Comparison of ENCODE assay signal across 11 cellular contexts in the genomic region with DNA sequence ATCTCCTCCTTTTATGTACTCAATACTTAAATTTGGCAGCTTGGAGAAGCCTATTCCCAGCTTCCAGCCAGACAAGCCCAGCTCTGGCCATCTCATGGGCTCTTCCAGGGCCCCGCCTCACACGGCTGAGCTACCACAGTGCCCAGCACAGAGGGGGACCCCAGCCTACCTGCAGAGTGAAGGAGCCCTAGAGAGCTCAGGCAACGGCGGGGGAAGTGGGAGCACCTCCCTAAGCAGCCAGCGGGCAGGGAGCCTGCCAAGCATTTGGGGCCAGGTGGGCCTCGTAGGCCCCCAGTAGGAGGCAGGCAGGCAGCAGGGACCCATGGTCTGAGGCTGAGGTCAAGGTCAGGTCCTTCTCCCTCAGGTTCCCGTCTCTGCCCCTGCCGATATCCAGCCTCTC. TPM values are rescaled to one million over a fixed set of nuclear protein-coding genes. Genes with fewer than 3 reads are reported as not detected.
DNase-seq lines count a peak whose midpoint lies in the region; ATAC-seq and TF ChIP-seq lines count a peak whose summit lies in the region.
"Had no signal": no experiment of that assay in that cellular context is flagged by ENCODE, and none has a peak within 500 bp of the region (broad histone marks: within the 10 kb centered on the region; RNA-seq: fewer than 3 reads in every experiment).

No MANE protein-coding gene starts in this region.

- no peak overlapping the region for H3K27ac Mint-ChIP-seq in activated CD8-positive, alpha-beta T cell treated with anti-CD3 and anti-CD28 coated beads, Interleukin-2, amount 10 ng/mL, durations not matched to agents 7 days and 5 days
- H3K27ac Mint-ChIP-seq in immature natural killer cell, result no peak overlapping the region
- H3K27ac Mint-ChIP-seq in activated CD8-positive, alpha-beta memory T cell treated with anti-CD3 and anti-CD28 coated beads, Interleukin-2, amount 10 ng/mL, durations not matched to agents 7 days and 5 days, result no peak overlapping the region

- H3K27me3 ChIP-seq in SK-N-SH (ENCODE audit: insufficient read depth), result no peaks in the 10 kb centered on the region
- H3K27me3 ChIP-seq: MG63 had no signal

- no peaks in the 10 kb centered on the region for H3K9me3 Mint-ChIP-seq in activated CD8-positive, alpha-beta T cell treated with anti-CD3 and anti-CD28 coated beads, Interleukin-2, amount 10 ng/mL, durations not matched to agents 7 days and 5 days (ENCODE audit: insufficient read depth)
- H3K9me3 Mint-ChIP-seq in immature natural killer cell, result peaks cover 0 to under 1% (median 0%) of the 10 kb centered on the region in 6 donors
- H3K9me3 Mint-ChIP-seq in activated CD8-positive, alpha-beta memory T cell treated with anti-CD3 and anti-CD28 coated beads, Interleukin-2, amount 10 ng/mL, durations not matched to agents 7 days and 5 days (ENCODE audit: low read depth), result no peaks in the 10 kb centered on the region

- no peaks in the 10 kb centered on the region for H3K9me2 ChIP-seq in SK-N-SH

- no peaks in the 10 kb centered on the region for H3F3A ChIP-seq in SK-N-SH (replicated peaks; ENCODE audit: insufficient read depth)

- H4K20me1 ChIP-seq in SK-N-SH (ENCODE audit: insufficient read depth), result no peaks in the 10 kb centered on the region

- H3K79me2 ChIP-seq in SK-N-SH (ENCODE audit: insufficient read depth), result no peaks in the 10 kb centered on the region

- no peak for TF ChIP-seq RAD21 in SK-N-SH (IDR thresholded peaks at IDR 0.05; ENCODE audit: low read length)

- H3K36me3 ChIP-seq in SK-N-SH (replicated peaks in 1 of 2; ENCODE audit: control insufficient read depth in 1 of 2, insufficient read depth in 2 of 2, low read length in 1 of 2), result no peaks in the 10 kb centered on the region
- H3K36me3 ChIP-seq: colonic mucosa, MG63 had no signal

- POLR2A ChIA-PET in SK-N-SH (lab: Yijun Ruan, JAX), result interaction anchor here (1.1 to 1.6 kb wide), 2 partner anchors 16 to 26 kb away, joined by 6 to 8 read pairs; no protein-coding TSS in a partner anchor
- POLR2A ChIA-PET in activated CD8-positive, alpha-beta T cell treated with anti-CD3 and anti-CD28 coated beads, Interleukin-2, amount 10 ng/mL, durations not matched to agents 7 days and 5 days (lab: Charles Lee), result interaction anchor here (0.6 to 1.0 kb wide), 3 partner anchors 15 to 83 kb away, joined by 3 read pairs; no protein-coding TSS in a partner anchor

- H2AFZ ChIP-seq in SK-N-SH (ENCODE audit: low read depth), result peak overlapping the region; percentile 88; the same call in 1 of the 2 replicates

- CTCF ChIA-PET in SK-N-SH (lab: Yijun Ruan, JAX), result interaction anchor here (1.0 to 3.1 kb wide), 11 partner anchors 16 to 154 kb away, joined by 3 to 13 read pairs (median 4); no protein-coding TSS in a partner anchor
- CTCF ChIA-PET in activated CD8-positive, alpha-beta T cell treated with anti-CD3 and anti-CD28 coated beads, Interleukin-2, amount 10 ng/mL, durations not matched to agents 7 days and 5 days (lab: Charles Lee), result interaction anchor here (0.9 to 1.1 kb wide), 3 partner anchors 33 to 89 kb away, joined by 3 to 6 read pairs (median 3); no protein-coding TSS in a partner anchor
- CTCF ChIA-PET in activated CD8-positive, alpha-beta memory T cell treated with anti-CD3 and anti-CD28 coated beads, Interleukin-2, amount 10 ng/mL, durations not matched to agents 7 days and 5 days (lab: Charles Lee), result interaction anchor here (1.0 to 1.2 kb wide), 4 partner anchors 9 to 38 kb away, joined by 3 to 5 read pairs (median 4); no protein-coding TSS in a partner anchor

- WGBS in SK-N-SH (ENCODE audit: low lambda C conversion rate), result 93% methylated on average over 8 of the region's 8 CpGs

- H3K4me1 Mint-ChIP-seq in activated CD8-positive, alpha-beta T cell treated with anti-CD3 and anti-CD28 coated beads, Interleukin-2, amount 10 ng/mL, durations not matched to agents 7 days and 5 days (ENCODE audit: low read depth), result peaks cover 8% of the 10 kb centered on the region
- peaks cover 8 to 11% of the 10 kb centered on the region in 2 donors for H3K4me1 Mint-ChIP-seq in immature natural killer cell
- H3K4me1 Mint-ChIP-seq in activated CD8-positive, alpha-beta memory T cell treated with anti-CD3 and anti-CD28 coated beads, Interleukin-2, amount 10 ng/mL, durations not matched to agents 7 days and 5 days, result peaks cover 3% of the 10 kb centered on the region

- H3K9me3 ChIP-seq in SK-N-SH, result no peaks in the 10 kb centered on the region
- H3K9me3 ChIP-seq: colonic mucosa, MG63 had no signal

- H3K4me3 ChIP-seq in SK-N-SH (ENCODE audit: low read depth in 2 of 2, low read length in 1 of 2) (no peak overlapping the region), skeletal muscle cell (ENCODE audit: low read depth, low read length) (peak overlapping the region; percentile 47)
- H3K4me3 ChIP-seq: MG63 had no signal

- H3K4me3 Mint-ChIP-seq in activated CD8-positive, alpha-beta T cell treated with anti-CD3 and anti-CD28 coated beads, Interleukin-2, amount 10 ng/mL, durations not matched to agents 7 days and 5 days, result peak overlapping the region; percentile 66
- H3K4me3 Mint-ChIP-seq in immature natural killer cell, result peak overlapping the region; percentile 74 to 84 (median 81)
- no peak overlapping the region for H3K4me3 Mint-ChIP-seq in activated CD8-positive, alpha-beta memory T cell treated with anti-CD3 and anti-CD28 coated beads, Interleukin-2, amount 10 ng/mL, durations not matched to agents 7 days and 5 days

- H3K27me3 Mint-ChIP-seq in activated CD8-positive, alpha-beta T cell treated with anti-CD3 and anti-CD28 coated beads, Interleukin-2, amount 10 ng/mL, durations not matched to agents 7 days and 5 days (ENCODE audit: low read depth), result peaks cover 23% of the 10 kb centered on the region
- peaks cover 3 to 12% (median 6%) of the 10 kb centered on the region in 3 donors for H3K27me3 Mint-ChIP-seq in immature natural killer cell (ENCODE audit: low read depth in 3 of 3)
- peaks cover 20% of the 10 kb centered on the region for H3K27me3 Mint-ChIP-seq in activated CD8-positive, alpha-beta memory T cell treated with anti-CD3 and anti-CD28 coated beads, Interleukin-2, amount 10 ng/mL, durations not matched to agents 7 days and 5 days

- no peaks in the 10 kb centered on the region for H3K36me3 Mint-ChIP-seq in activated CD8-positive, alpha-beta T cell treated with anti-CD3 and anti-CD28 coated beads, Interleukin-2, amount 10 ng/mL, durations not matched to agents 7 days and 5 days (ENCODE audit: low read depth)
- no peaks in the 10 kb centered on the region for H3K36me3 Mint-ChIP-seq in immature natural killer cell
- no peaks in the 10 kb centered on the region for H3K36me3 Mint-ChIP-seq in activated CD8-positive, alpha-beta memory T cell treated with anti-CD3 and anti-CD28 coated beads, Interleukin-2, amount 10 ng/mL, durations not matched to agents 7 days and 5 days

- H3K4me2 ChIP-seq in SK-N-SH, result peak overlapping the region; percentile 75

- DNase-seq in SK-N-SH (no peak), immature natural killer cell (no peak), skeletal muscle cell (ENCODE audit: low read depth) (no peak), SK-N-DZ (ENCODE audit: low spot score) (no peak)
- no peak for DNase-seq in activated CD8-positive, alpha-beta T cell treated with anti-CD3 and anti-CD28 coated beads, Interleukin-2, amount 10 ng/mL, durations not matched to agents 7 days and 5 days
- no peak for DNase-seq in activated CD8-positive, alpha-beta memory T cell treated with anti-CD3 and anti-CD28 coated beads, Interleukin-2, amount 10 ng/mL, durations not matched to agents 7 days and 5 days
- no peak for DNase-seq in activated CD4-positive, CD25-positive, alpha-beta regulatory T cell (lab: John Stamatoyannopoulos, UW)
- DNase-seq: colonic mucosa had no signal

- TF ChIP-seq EP300 in SK-N-SH (IDR thresholded peaks at IDR 0.05; ENCODE audit: borderline replicate concordance in 1 of 2, low read depth in 1 of 2, low read length in 1 of 2), result no peak

- peaks cover 0 to 12% of the 10 kb centered on the region in 2 experiments; a peak in 1 of 4 replicates for H3K4me1 ChIP-seq in SK-N-SH (ENCODE audit: control insufficient read depth in 1 of 2, insufficient read depth in 2 of 2, low read depth in 1 of 2, low read length in 1 of 2)
- H3K4me1 ChIP-seq: colonic mucosa had no signal

- no peak for TF ChIP-seq CTCF in SK-N-SH (IDR thresholded peaks at IDR 0.05)

- ATAC-seq in SK-N-SH treated with all-trans-retinoic acid at 6 μM for 48 hours, result no peak; the same call in 2 of the 3 replicates
- no peak for ATAC-seq in activated CD8-positive, alpha-beta T cell treated with anti-CD3 and anti-CD28 coated beads, Interleukin-2, amount 10 ng/mL, durations not matched to agents 7 days and 5 days
- ATAC-seq in activated CD8-positive, alpha-beta memory T cell treated with anti-CD3 and anti-CD28 coated beads, Interleukin-2, amount 10 ng/mL, durations not matched to agents 7 days and 5 days, result no peak

- H3K9ac ChIP-seq in SK-N-SH, result no peak overlapping the region

- H3K27ac ChIP-seq in SK-N-SH (ENCODE audit: low read depth in 2 of 2, low read length in 1 of 2), result no peak overlapping the region
- H3K27ac ChIP-seq: 22Rv1, colonic mucosa had no signal

RNA-seq across cellular contexts. Expression of gene SMARCD3, which starts 29.1 kb away (rescaled TPM):
- polyA plus RNA-seq in SK-N-SH (2012; rRNA removed), result 60.5 and 62.8 TPM in 2 replicates
- polyA plus RNA-seq in SK-N-SH (2012; cell fraction: cytosol; rRNA removed), result 30.4 and 41.6 TPM in 2 replicates
- 239 and 265 TPM in 2 replicates for polyA plus RNA-seq in SK-N-SH (2012; cell fraction: nucleus; rRNA removed)
- 1 to 10 TPM; 4.2 to 4.7 TPM for total RNA-seq in activated CD8-positive, alpha-beta T cell treated with anti-CD3 and anti-CD28 coated beads, Interleukin-2, amount 10 ng/mL, durations not matched to agents 7 days and 5 days
- polyA plus RNA-seq in immature natural killer cell, result 1 to 10 TPM; 1.2 to 3.9 (median 2.6) TPM
- polyA plus RNA-seq in SK-N-DZ (2014; cell fraction: cytosol; rRNA removed), result 4.1 and 7.2 TPM in 2 replicates
- polyA plus RNA-seq in SK-N-DZ (2014; cell fraction: nucleus; rRNA removed), result 26.6 and 29.5 TPM in 2 replicates
- total RNA-seq in activated CD8-positive, alpha-beta memory T cell treated with anti-CD3 and anti-CD28 coated beads, Interleukin-2, amount 10 ng/mL, durations not matched to agents 7 days and 5 days, result 1 to 10 TPM; 1.0 to 2.5 TPM

RNA-seq across cellular contexts. Expression of gene CHPF2, which starts 45.3 kb away (rescaled TPM):
- polyA plus RNA-seq in SK-N-SH (2012; rRNA removed) (60.4 and 68.6 TPM in 2 replicates), immature natural killer cell (10 to 100 TPM; 23.0 to 39.2 (median 35.4) TPM)
- polyA plus RNA-seq in SK-N-SH (2012; cell fraction: cytosol; rRNA removed), result 27.8 and 47.3 TPM in 2 replicates
- polyA plus RNA-seq in SK-N-SH (2012; cell fraction: nucleus; rRNA removed), result 143 and 144 TPM in 2 replicates
- 10 to 100 TPM; 34.7 to 36.1 TPM for total RNA-seq in activated CD8-positive, alpha-beta T cell treated with anti-CD3 and anti-CD28 coated beads, Interleukin-2, amount 10 ng/mL, durations not matched to agents 7 days and 5 days
- 13.0 and 13.8 TPM in 2 replicates for polyA plus RNA-seq in SK-N-DZ (2014; cell fraction: cytosol; rRNA removed)
- polyA plus RNA-seq in SK-N-DZ (2014; cell fraction: nucleus; rRNA removed), result 31.6 and 43.8 TPM in 2 replicates
- total RNA-seq in activated CD8-positive, alpha-beta memory T cell treated with anti-CD3 and anti-CD28 coated beads, Interleukin-2, amount 10 ng/mL, durations not matched to agents 7 days and 5 days, result 10 to 100 TPM; 46.1 to 46.8 TPM

RNA-seq across cellular contexts. Expression of gene ABCF2, which starts 50.6 kb away (rescaled TPM):
- polyA plus RNA-seq in SK-N-SH (2012; rRNA removed), result 75.4 and 102 TPM in 2 replicates
- 49.9 and 79.5 TPM in 2 replicates for polyA plus RNA-seq in SK-N-SH (2012; cell fraction: cytosol; rRNA removed)
- 69.6 and 89.1 TPM in 2 replicates for polyA plus RNA-seq in SK-N-SH (2012; cell fraction: nucleus; rRNA removed)
- 10 to 100 TPM; 38.2 to 45.9 TPM for total RNA-seq in activated CD8-positive, alpha-beta T cell treated with anti-CD3 and anti-CD28 coated beads, Interleukin-2, amount 10 ng/mL, durations not matched to agents 7 days and 5 days
- 10 to 100 TPM; 24.2 to 35.4 (median 31.7) TPM for polyA plus RNA-seq in immature natural killer cell
- polyA plus RNA-seq in SK-N-DZ (2014; cell fraction: cytosol; rRNA removed), result 47.9 and 53.6 TPM in 2 replicates
- polyA plus RNA-seq in SK-N-DZ (2014; cell fraction: nucleus; rRNA removed), result 26.4 and 29.3 TPM in 2 replicates
- 10 to 100 TPM; 37.8 to 47.3 TPM for total RNA-seq in activated CD8-positive, alpha-beta memory T cell treated with anti-CD3 and anti-CD28 coated beads, Interleukin-2, amount 10 ng/mL, durations not matched to agents 7 days and 5 days
